13 cellular contexts compared by ENCODE assay signal in the genomic region with DNA sequence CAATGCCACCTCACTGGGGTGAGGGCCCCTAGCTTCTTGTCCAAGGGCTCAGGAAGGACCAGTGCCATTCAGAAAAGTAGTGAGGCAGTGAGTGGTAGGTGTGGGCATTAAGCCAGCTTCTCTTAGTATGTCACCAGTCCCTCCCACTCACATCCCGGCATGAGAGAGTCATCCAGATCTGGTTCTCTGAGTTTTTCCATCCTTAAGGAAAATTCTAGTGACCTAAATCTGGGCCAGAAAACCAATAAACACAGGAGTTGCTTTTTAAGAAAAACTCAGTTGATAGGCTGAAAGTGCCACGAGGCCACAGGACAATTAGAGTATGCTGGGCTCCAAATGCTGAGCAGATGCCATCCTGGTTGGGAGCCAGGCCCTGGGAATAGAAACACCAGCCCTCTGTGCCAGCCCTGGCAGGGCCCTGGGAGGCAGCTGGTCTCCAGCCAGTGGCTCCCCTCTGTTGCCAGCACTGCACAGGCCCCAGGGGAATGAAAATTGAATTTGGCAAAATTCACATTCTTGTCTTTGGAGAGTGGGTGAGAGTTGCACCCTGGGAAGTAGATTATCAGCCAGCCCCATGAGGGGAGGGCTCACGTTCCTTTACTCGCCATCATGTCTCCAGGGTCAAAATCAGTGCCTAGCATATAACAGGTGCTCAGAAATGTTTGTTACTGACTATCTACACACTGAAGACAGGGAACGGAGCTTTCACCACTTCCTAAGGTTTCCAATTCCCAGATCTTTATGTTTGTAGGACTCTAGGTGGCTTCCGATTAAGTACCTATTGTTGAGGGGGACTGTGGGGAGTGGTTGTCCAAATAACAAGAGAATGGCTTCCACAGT. TPM values are rescaled to one million over a fixed set of nuclear protein-coding genes. Genes with fewer than 3 reads are reported as not detected.
DNase-seq lines count a peak whose midpoint lies in the region; ATAC-seq and TF ChIP-seq lines count a peak whose summit lies in the region.
"Had no signal": no experiment of that assay in that cellular context is flagged by ENCODE, and none has a peak within 500 bp of the region (broad histone marks: within the 10 kb centered on the region; RNA-seq: fewer than 3 reads in every experiment).

No MANE protein-coding gene starts in this region.

- POLR2A ChIA-PET in OCI-LY7 (lab: Charles Lee): interaction anchor here (0.7 to 3.1 kb wide), 5 partner anchors 8 to 56 kb away, joined by 3 to 13 read pairs (median 3); no protein-coding TSS in a partner anchor

- no peak for ATAC-seq in T-helper 17 cell
- ATAC-seq in HG03571 (IDR thresholded peaks at IDR 0.05; ENCODE audit: unreplicated experiment): no peak

- TF ChIP-seq CTCF in sigmoid colon (IDR thresholded peaks at IDR 0.05) (no peak), OCI-LY7 (conservative IDR thresholded peaks at IDR 0.05; ENCODE audit: low read length) (no peak)

- H3K4me3 ChIP-seq in sigmoid colon (no peak overlapping the region), OCI-LY7 (ENCODE audit: low read depth, low read length, poor library complexity, severe bottlenecking) (no peak overlapping the region)
- H3K4me3 ChIP-seq: SJCRH30 had no signal

- CTCF ChIA-PET in OCI-LY7 (lab: Charles Lee; ENCODE audit: unreplicated experiment): no interaction called here

- WGBS in sigmoid colon, 2 donors: 80 to 84% methylated on average over 6 of the region's 6 CpGs

- H3K4me1 Mint-ChIP-seq in T-helper 17 cell: no peaks in the 10 kb centered on the region

- intact Hi-C loops in sigmoid colon (cut with DNase I): no loop called here
- intact Hi-C loops in OCI-LY7 (cut with micrococcal nuclease; ENCODE audit: unreplicated experiment): no loop called here

- no TSS peak for BruUV-seq in OCI-LY7 (replicated peaks; lab: Mats Ljungman, UMichigan)

- no peak for TF ChIP-seq EP300 in sigmoid colon (IDR thresholded peaks at IDR 0.05)

- H3K27me3 Mint-ChIP-seq in T-helper 17 cell: peaks cover 48% of the 10 kb centered on the region
- H3K27me3 Mint-ChIP-seq: IgD-negative memory B cell, naive B cell had no signal

- 0 out of 2 replicates have a peak, but pooled peaks cover 3% of the 10 kb centered on the region for H4K20me1 ChIP-seq in OCI-LY7 (ENCODE audit: insufficient read depth, low read length)

- H3K27ac ChIP-seq in sigmoid colon: peak overlapping the region in 2 of 4 donors; percentile 18 to 35
- no peak overlapping the region for H3K27ac ChIP-seq in OCI-LY7 (ENCODE audit: low read depth, low read length, poor library complexity, severe bottlenecking)
- H3K27ac ChIP-seq: SJCRH30 had no signal

- H3K36me3 ChIP-seq in sigmoid colon (no peaks in the 10 kb centered on the region), OCI-LY7 (ENCODE audit: insufficient read depth, low read length) (no peaks in the 10 kb centered on the region; the same call in 1 of the 2 replicates)
- H3K36me3 ChIP-seq: SJCRH30 had no signal

- H3K4me2 ChIP-seq in OCI-LY7 (ENCODE audit: low read length): no peak overlapping the region

- H2AFZ ChIP-seq in OCI-LY7 (ENCODE audit: low read length): no peak overlapping the region

- no peak overlapping the region for H3K27ac Mint-ChIP-seq in T-helper 17 cell
- H3K27ac Mint-ChIP-seq: endodermal cell had no signal

- no peaks in the 10 kb centered on the region for H3K9me2 ChIP-seq in OCI-LY7 (ENCODE audit: insufficient read depth, low read length)

- no peak overlapping the region for H3K4me3 Mint-ChIP-seq in T-helper 17 cell
- H3K4me3 Mint-ChIP-seq: endodermal cell, IgD-negative memory B cell had no signal

- no peak for TF ChIP-seq POLR2A in sigmoid colon (IDR thresholded peaks at IDR 0.05)

- H3K9me3 ChIP-seq in sigmoid colon (peaks cover 0 to 5% (median 0%) of the 10 kb centered on the region in 4 donors), T-helper 17 cell (ENCODE audit: control insufficient read depth, low read length, poor library complexity, severe bottlenecking) (no peaks in the 10 kb centered on the region), OCI-LY7 (ENCODE audit: low read length) (peaks cover 9% of the 10 kb centered on the region; the same call in 1 of the 2 replicates)
- H3K9me3 ChIP-seq: SJCRH30 had no signal

- H3K27me3 ChIP-seq in sigmoid colon: no peaks in the 10 kb centered on the region
- H3K27me3 ChIP-seq: SJCRH30 had no signal

- DNase-seq in GM03348 (ENCODE audit: low spot score): peak; percentile 46
- peak; percentile 42 for DNase-seq in SW480 (ENCODE audit: low spot score)
- peak; percentile 87 for DNase-seq in globus pallidus (ENCODE audit: low spot score)
- DNase-seq in sigmoid colon: peak; percentile 90
- no peak for DNase-seq in NCI-H2107 (lab: John Stamatoyannopoulos, UW)
- no peak for DNase-seq in T-helper 17 cell
- DNase-seq in OCI-LY7 (ENCODE audit: low spot score): no peak
- DNase-seq: endodermal cell, H7, naive B cell, SJCRH30 had no signal

- H3K36me3 Mint-ChIP-seq in T-helper 17 cell (ENCODE audit: low read depth): peaks cover 2% of the 10 kb centered on the region
- H3K36me3 Mint-ChIP-seq: IgD-negative memory B cell, naive B cell had no signal

- H3K79me2 ChIP-seq in OCI-LY7 (ENCODE audit: insufficient read depth, low read depth, low read length): no peaks in the 10 kb centered on the region

- H3K4me1 ChIP-seq in sigmoid colon (peaks cover 0 to 19% (median 15%) of the 10 kb centered on the region in 4 donors), OCI-LY7 (ENCODE audit: insufficient read depth, low read length, poor library complexity, severe bottlenecking) (peaks cover 30% of the 10 kb centered on the region)
- H3K4me1 ChIP-seq: SJCRH30 had no signal

RNA-seq across cellular contexts. Expression of a gene that starts 52.8 kb away (rescaled TPM):
- 10 to 100 TPM; 11.1 to 17.8 (median 12.7) TPM for total RNA-seq in sigmoid colon
- polyA plus RNA-seq in sigmoid colon: 10 to 100 TPM; 10.2 to 62.8 (median 35.8) TPM
- total RNA-seq in T-helper 17 cell: 1 to 10 TPM; 2.9 to 5.5 TPM
- 17.2 and 21.6 TPM in 2 replicates for total RNA-seq in OCI-LY7 (2014; rRNA removed; shearing (Covaris generic))
- total RNA-seq in OCI-LY7 (2022): 7.5 and 8.2 TPM in 2 replicates

Comparison
In these comparisons a context has a peak if more than half of its experiments do, and no peak if none do; other contexts are left out.
1. DNase-seq: peak in GM03348 (single experiment), SW480 (single experiment), globus pallidus (single experiment) and sigmoid colon (single experiment); none in NCI-H2107 (single experiment), T-helper 17 cell (0 of 3) and OCI-LY7 (single experiment).